In the genomic region with DNA sequence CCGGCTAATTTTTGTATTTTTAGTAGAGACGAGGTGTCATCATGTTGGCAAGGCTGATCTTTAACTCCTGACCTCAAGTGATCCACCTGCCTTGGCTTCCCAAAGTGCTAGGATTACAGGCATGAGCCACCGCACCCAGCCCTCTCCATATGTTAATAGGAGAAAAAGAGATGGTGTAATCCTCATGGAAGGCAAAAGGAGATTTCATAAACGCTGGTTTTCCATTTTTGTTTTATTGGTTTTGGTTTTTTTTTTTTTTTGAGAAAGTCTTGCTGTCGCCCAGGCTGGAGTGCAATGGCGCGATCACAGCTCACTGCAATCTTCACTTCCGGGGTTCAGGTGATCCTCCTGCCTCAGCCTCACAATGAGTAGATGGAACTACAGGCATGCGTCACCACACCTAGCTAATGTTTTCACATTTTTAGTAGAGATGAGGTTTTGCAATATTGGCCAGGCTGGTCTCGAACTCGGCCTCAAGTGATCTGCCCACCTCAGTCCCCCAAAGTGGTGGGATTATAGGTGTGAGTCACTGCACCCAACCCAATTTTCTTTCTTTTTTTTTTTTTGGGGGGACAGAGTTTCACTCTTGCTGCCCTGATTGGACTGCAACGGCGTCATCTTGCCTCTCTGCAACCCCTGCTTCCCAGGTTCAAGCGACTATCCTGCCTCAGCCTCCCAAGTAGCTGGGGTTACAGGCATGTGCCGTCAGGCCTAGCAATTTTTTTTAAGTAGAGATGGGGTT, we compare ENCODE assay signal across 1 cellular context.
TF ChIP-seq lines count a peak whose summit lies in the region.

No MANE protein-coding gene starts in this region.

TF ChIP-seq in HEK293, 187 proteins besides CTCF, POLR2A, EP300 and RAD21:
- TF ChIP-seq ZNF18 (tag by site-specific recombination; IDR thresholded peaks at IDR 0.05) (peak; percentile 65; the same call in 1 of the 2 replicates), PRDM1 (tag by site-specific recombination; IDR thresholded peaks at IDR 0.05) (peak; percentile 83), ZBTB17 (tag by site-specific recombination; IDR thresholded peaks at IDR 0.05) (peak; percentile 67), GLIS1 (tag by site-specific recombination; IDR thresholded peaks at IDR 0.05) (no peak), PRDM6 (tag by site-specific recombination; IDR thresholded peaks at IDR 0.05) (peak; percentile 82), HIC1 (tag by site-specific recombination; IDR thresholded peaks at IDR 0.05) (0 out of 2 replicates have a peak, but pooled peaks have one; percentile 42), ZNF701 (tag by site-specific recombination; IDR thresholded peaks at IDR 0.05) (no peak)
- TF ChIP-seq, protein P1, sequence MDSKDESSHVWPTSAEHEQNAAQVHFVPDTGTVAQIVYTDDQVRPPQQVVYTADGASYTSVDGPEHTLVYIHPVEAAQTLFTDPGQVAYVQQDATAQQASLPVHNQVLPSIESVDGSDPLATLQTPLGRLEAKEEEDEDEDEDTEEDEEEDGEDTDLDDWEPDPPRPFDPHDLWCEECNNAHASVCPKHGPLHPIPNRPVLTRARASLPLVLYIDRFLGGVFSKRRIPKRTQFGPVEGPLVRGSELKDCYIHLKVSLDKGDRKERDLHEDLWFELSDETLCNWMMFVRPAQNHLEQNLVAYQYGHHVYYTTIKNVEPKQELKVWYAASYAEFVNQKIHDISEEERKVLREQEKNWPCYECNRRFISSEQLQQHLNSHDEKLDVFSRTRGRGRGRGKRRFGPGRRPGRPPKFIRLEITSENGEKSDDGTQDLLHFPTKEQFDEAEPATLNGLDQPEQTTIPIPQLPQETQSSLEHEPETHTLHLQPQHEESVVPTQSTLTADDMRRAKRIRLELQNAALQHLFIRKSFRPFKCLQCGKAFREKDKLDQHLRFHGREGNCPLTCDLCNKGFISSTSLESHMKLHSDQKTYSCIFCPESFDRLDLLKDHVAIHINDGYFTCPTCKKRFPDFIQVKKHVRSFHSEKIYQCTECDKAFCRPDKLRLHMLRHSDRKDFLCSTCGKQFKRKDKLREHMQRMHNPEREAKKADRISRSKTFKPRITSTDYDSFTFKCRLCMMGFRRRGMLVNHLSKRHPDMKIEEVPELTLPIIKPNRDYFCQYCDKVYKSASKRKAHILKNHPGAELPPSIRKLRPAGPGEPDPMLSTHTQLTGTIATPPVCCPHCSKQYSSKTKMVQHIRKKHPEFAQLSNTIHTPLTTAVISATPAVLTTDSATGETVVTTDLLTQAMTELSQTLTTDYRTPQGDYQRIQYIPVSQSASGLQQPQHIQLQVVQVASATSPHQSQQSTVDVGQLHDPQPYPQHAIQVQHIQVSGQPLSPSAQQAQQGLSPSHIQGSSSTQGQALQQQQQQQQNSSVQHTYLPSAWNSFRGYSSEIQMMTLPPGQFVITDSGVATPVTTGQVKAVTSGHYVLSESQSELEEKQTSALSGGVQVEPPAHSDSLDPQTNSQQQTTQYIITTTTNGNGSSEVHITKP (tag by site-specific recombination; IDR thresholded peaks at IDR 0.05), result 0 out of 2 replicates have a peak, but pooled peaks have one; percentile 8
TF ChIP-seq in HEK293: peak in this region for 6.
